ENCODE assay signal across 1 cellular context in genomic region chr17:74454197-74455024, GRCh38.
TF ChIP-seq lines count a peak whose summit lies in the region.

No MANE protein-coding gene starts in this region.

TF ChIP-seq in K562, 482 proteins besides CTCF, POLR2A, EP300 and RAD21 (continued from another document and continues in another):
- no peak for TF ChIP-seq RBM15 (IDR thresholded peaks at IDR 0.05; ENCODE audit: insufficient read depth, low read length)
- TF ChIP-seq NFXL1 (CRISPR knock-in tag; IDR thresholded peaks at IDR 0.05), result no peak
- TF ChIP-seq ZNF561 (CRISPR knock-in tag; conservative IDR thresholded peaks at IDR 0.05), result no peak
- TF ChIP-seq SAP30 (IDR thresholded peaks at IDR 0.05; ENCODE audit: borderline replicate concordance, insufficient read depth, low read depth, low read length, poor library complexity, severe bottlenecking), result peak; percentile 63
- no peak for TF ChIP-seq HNRNPK (IDR thresholded peaks at IDR 0.05; ENCODE audit: low read depth, low read length, poor library complexity, severe bottlenecking)
- no peak for TF ChIP-seq YY1 (IDR thresholded peaks at IDR 0.05; ENCODE audit: borderline replicate concordance in 1 of 3, control insufficient read depth in 1 of 3, extremely low read depth in 1 of 3, insufficient read depth in 3 of 3, insufficient read length in 1 of 3, insufficient replicate concordance in 2 of 3, low read depth in 1 of 3, low read length in 2 of 3)
- TF ChIP-seq C11orf30 (IDR thresholded peaks at IDR 0.05; ENCODE audit: low read depth), result no peak
- TF ChIP-seq MCM7 (IDR thresholded peaks at IDR 0.05), result no peak
- no peak for TF ChIP-seq KDM1A (IDR thresholded peaks at IDR 0.05)
- no peak for TF ChIP-seq TCF15 (CRISPR knock-in tag; IDR thresholded peaks at IDR 0.05)
- TF ChIP-seq MCM2 (IDR thresholded peaks at IDR 0.05; ENCODE audit: low read depth), result no peak
- TF ChIP-seq ZNF124 (CRISPR knock-in tag; IDR thresholded peaks at IDR 0.05), result no peak
- no peak for TF ChIP-seq ZNF41 (CRISPR knock-in tag; conservative IDR thresholded peaks at IDR 0.05)
- no peak for TF ChIP-seq NUFIP1 (IDR thresholded peaks at IDR 0.05; ENCODE audit: partially characterized antibody)
- no peak for TF ChIP-seq PBX2 (CRISPR knock-in tag; IDR thresholded peaks at IDR 0.05; ENCODE audit: low read depth)
- TF ChIP-seq PBX2 (tag; conservative IDR thresholded peaks at IDR 0.05; ENCODE audit: low read depth), result no peak
- no peak for TF ChIP-seq ZNF3 (CRISPR knock-in tag; IDR thresholded peaks at IDR 0.05)
- no peak for TF ChIP-seq CBFA2T2 (conservative IDR thresholded peaks at IDR 0.05)
- TF ChIP-seq DDX20 (tag; IDR thresholded peaks at IDR 0.05; ENCODE audit: low read depth), result no peak
- no peak for TF ChIP-seq ZNF436 (CRISPR knock-in tag; IDR thresholded peaks at IDR 0.05)
- no peak for TF ChIP-seq ARID3A (IDR thresholded peaks at IDR 0.05; ENCODE audit: borderline replicate concordance, low read depth, low read length)
- no peak for TF ChIP-seq OTX1 (CRISPR knock-in tag; IDR thresholded peaks at IDR 0.05)
- TF ChIP-seq PATZ1 (CRISPR knock-in tag; IDR thresholded peaks at IDR 0.05; ENCODE audit: borderline replicate concordance), result no peak
- no peak for TF ChIP-seq ZNF592 (IDR thresholded peaks at IDR 0.05)
- TF ChIP-seq NCOA2 (IDR thresholded peaks at IDR 0.05; ENCODE audit: partially characterized antibody in 2 of 2), result no peak
- no peak for TF ChIP-seq ZFPM2 (CRISPR knock-in tag; IDR thresholded peaks at IDR 0.05)
- no peak for TF ChIP-seq SIN3B (IDR thresholded peaks at IDR 0.05; ENCODE audit: low read depth)
- TF ChIP-seq GABPB2 (CRISPR knock-in tag; conservative IDR thresholded peaks at IDR 0.05), result no peak
- no peak for TF ChIP-seq ZBTB12 (CRISPR knock-in tag; IDR thresholded peaks at IDR 0.05)
- TF ChIP-seq EWSR1 (IDR thresholded peaks at IDR 0.05; ENCODE audit: borderline replicate concordance, low read depth, partially characterized antibody), result no peak
- TF ChIP-seq CREB1 (IDR thresholded peaks at IDR 0.05), result no peak
- TF ChIP-seq CREB1 (CRISPR knock-in tag; IDR thresholded peaks at IDR 0.05), result no peak
- no peak for TF ChIP-seq CHD7 (IDR thresholded peaks at IDR 0.05; ENCODE audit: low read depth, low read length)
- TF ChIP-seq TOE1 (IDR thresholded peaks at IDR 0.05; ENCODE audit: borderline replicate concordance), result no peak
- TF ChIP-seq TOE1 (CRISPR knock-in tag; IDR thresholded peaks at IDR 0.05; ENCODE audit: borderline replicate concordance, low read depth), result no peak
- TF ChIP-seq SLC30A9 (CRISPR knock-in tag; IDR thresholded peaks at IDR 0.05), result no peak
- no peak for TF ChIP-seq CREM (IDR thresholded peaks at IDR 0.05; ENCODE audit: low read depth)
- no peak for TF ChIP-seq SMAD1 (IDR thresholded peaks at IDR 0.05; ENCODE audit: low read depth, low read length, partially characterized antibody)
- no peak for TF ChIP-seq RBM34 (IDR thresholded peaks at IDR 0.05; ENCODE audit: borderline replicate concordance, insufficient read depth, low read length)
